In genomic region chr9:4986783-4987182, GRCh38 we compare ENCODE assay signal across 9 cellular contexts. TPM values are rescaled to one million over a fixed set of nuclear protein-coding genes. Genes with fewer than 3 reads are reported as not detected.
DNase-seq lines count a peak whose midpoint lies in the region; ATAC-seq and TF ChIP-seq lines count a peak whose summit lies in the region.
"Had no signal": no experiment of that assay in that cellular context is flagged by ENCODE, and none has a peak within 500 bp of the region (broad histone marks: within the 10 kb centered on the region; RNA-seq: fewer than 3 reads in every experiment).

No MANE protein-coding gene starts in this region.

- H3K4me3 ChIP-seq in BJ (ENCODE audit: low read depth, low read length) (peak overlapping the region; percentile 87), IMR-90 (ENCODE audit: insufficient read depth, low read depth, low read length) (peak overlapping the region; percentile 64; the same call in 1 of the 2 replicates), cardiac fibroblast (replicated peaks in 1 of 2; ENCODE audit: low read depth in 2 of 2, low read length in 2 of 2) (peak overlapping the region; percentile 70 to 80), neural cell (ENCODE audit: low read length) (peak overlapping the region; percentile 84)

- no peak overlapping the region for H4K5ac ChIP-seq in IMR-90 (ENCODE audit: low read depth, low read length)

- no peak for TF ChIP-seq EP300 in neural cell (conservative IDR thresholded peaks at IDR 0.05; ENCODE audit: poor library complexity, severe bottlenecking)

- dilution Hi-C loops in IMR-90 (cut with HindIII; ENCODE audit: low sequenced_read_pairs, unreplicated experiment), result no loop called here

- DNase-seq in BJ (ENCODE audit: low read depth) (no peak), IMR-90 (no peak), cardiac fibroblast (ENCODE audit: low read depth in 2 of 2) (no peak), WTC11 (ENCODE audit: low spot score) (no peak), nucleus accumbens (lab: John Stamatoyannopoulos, UW) (no peak)
- no peak for DNase-seq in stimulated activated naive CD4-positive, alpha-beta T cell (lab: John Stamatoyannopoulos, UW)
- DNase-seq: stimulated activated CD4-positive, alpha-beta T cell treated with anti-CD3 and anti-CD28 coated beads, Interleukin-2, amount 100 ng/mL, for 24 hours had no signal

- H2BK20ac ChIP-seq in IMR-90 (ENCODE audit: low read depth, low read length), result no peak overlapping the region

- H3K4me1 Mint-ChIP-seq in WTC11, result peaks cover 16% of the 10 kb centered on the region

- TF ChIP-seq CTCF in BJ (IDR thresholded peaks at IDR 0.05; ENCODE audit: insufficient read depth, low read depth, low read length), result no peak
- TF ChIP-seq CTCF in IMR-90 (conservative IDR thresholded peaks at IDR 0.05; ENCODE audit: low read depth, low read length), result no peak
- no peak for TF ChIP-seq CTCF in cardiac fibroblast (IDR thresholded peaks at IDR 0.05; ENCODE audit: low read depth, low read length)
- no peak for TF ChIP-seq CTCF in neural cell (IDR thresholded peaks at IDR 0.05; ENCODE audit: poor library complexity, severe bottlenecking)
- no peak for TF ChIP-seq CTCF in WTC11 (IDR thresholded peaks at IDR 0.05)

- H3K36me3 ChIP-seq in BJ (ENCODE audit: control insufficient read depth, insufficient read depth, low read length) (no peaks in the 10 kb centered on the region), IMR-90 (ENCODE audit: control insufficient read depth, insufficient read depth, low read length) (0 out of 2 replicates have a peak, but pooled peaks cover 2% of the 10 kb centered on the region), neural cell (ENCODE audit: insufficient read depth, low read length) (no peaks in the 10 kb centered on the region)

- 0 out of 2 replicates have a peak overlapping the region, but pooled peaks have one; percentile 10 for H3K14ac ChIP-seq in IMR-90 (replicated peaks; ENCODE audit: low read depth, low read length)

- H3K9ac ChIP-seq in IMR-90 (ENCODE audit: low read depth, low read length) (peak overlapping the region; percentile 37; the same call in 1 of the 2 replicates), neural cell (ENCODE audit: low read length) (no peak overlapping the region)

- TF ChIP-seq RAD21 in IMR-90 (IDR thresholded peaks at IDR 0.05; ENCODE audit: low read length) (no peak), neural cell (conservative IDR thresholded peaks at IDR 0.05) (no peak)

- H2BK120ac ChIP-seq in IMR-90 (ENCODE audit: low read depth, low read length), result no peak overlapping the region

- no peak overlapping the region for H3K56ac ChIP-seq in IMR-90 (ENCODE audit: extremely low read depth, insufficient read depth, low read length)

- H3K18ac ChIP-seq in IMR-90 (ENCODE audit: low read depth, low read length), result no peak overlapping the region

- no peaks in the 10 kb centered on the region for H3K9me3 ChIP-seq in IMR-90 (ENCODE audit: control insufficient read depth, insufficient read depth, low read length)
- H3K9me3 ChIP-seq in neural cell (ENCODE audit: low read length), result no peaks in the 10 kb centered on the region

- in situ Hi-C loops in IMR-90 (cut with MboI; ENCODE audit: low sequenced_read_pairs), result loop anchor here (5.0 to 10.0 kb wide), 3 partner anchors 62 to 598 kb away; no protein-coding TSS in a partner anchor

- no peaks in the 10 kb centered on the region for H4K20me1 ChIP-seq in IMR-90 (ENCODE audit: insufficient read depth, low read length)
- no peaks in the 10 kb centered on the region for H4K20me1 ChIP-seq in neural cell (ENCODE audit: insufficient read depth)

- H3K4ac ChIP-seq in IMR-90 (ENCODE audit: low read depth, low read length), result no peak overlapping the region

- H2AK5ac ChIP-seq in IMR-90 (ENCODE audit: low read depth, low read length), result no peak overlapping the region

- H3K9me3 Mint-ChIP-seq in WTC11, result peaks cover 1% of the 10 kb centered on the region; the same call in 1 of the 2 replicates

- peaks cover 14 to 38% of the 10 kb centered on the region in 2 experiments for H3K79me1 ChIP-seq in IMR-90 (ENCODE audit: low read depth in 1 of 2, low read length in 2 of 2)

- no peak overlapping the region for H4K8ac ChIP-seq in IMR-90 (ENCODE audit: low read depth in 2 of 2, low read length in 2 of 2)

- H3K4me2 ChIP-seq in IMR-90 (ENCODE audit: low read depth, low read length) (peak overlapping the region; percentile 86), neural cell (ENCODE audit: low read length) (peak overlapping the region; percentile 62)

- TF ChIP-seq POLR2A in IMR-90 (IDR thresholded peaks at IDR 0.05; ENCODE audit: low read depth, low read length), result no peak

- H2AFZ ChIP-seq in IMR-90 (replicated peaks; ENCODE audit: low read length, poor library complexity) (no peak overlapping the region), neural cell (ENCODE audit: low read depth, low read length) (no peak overlapping the region)

- no peak overlapping the region for H3K4me3 Mint-ChIP-seq in WTC11

- H2AK9ac ChIP-seq in IMR-90 (replicated peaks; ENCODE audit: low read depth, low read length, poor library complexity), result no peak overlapping the region

- no peaks in the 10 kb centered on the region for H3K9me2 ChIP-seq in neural cell (ENCODE audit: insufficient read depth, low read length)

- H3K27me3 ChIP-seq in BJ (ENCODE audit: control insufficient read depth, insufficient read depth, low read length) (no peaks in the 10 kb centered on the region), IMR-90 (ENCODE audit: control insufficient read depth, insufficient read depth, low read length) (no peaks in the 10 kb centered on the region), neural cell (ENCODE audit: insufficient read depth, low read depth, low read length) (no peaks in the 10 kb centered on the region)

- ATAC-seq in IMR-90 (ENCODE audit: low read depth) (no peak), WTC11 (no peak), GM18498 (IDR thresholded peaks at IDR 0.05; ENCODE audit: unreplicated experiment) (no peak)

- peaks cover 11% of the 10 kb centered on the region for H3K79me2 ChIP-seq in neural cell (replicated peaks; ENCODE audit: insufficient read depth, low read length)

- POLR2A ChIA-PET in BJ (lab: Charles Lee) (interaction anchor here (0.5 kb wide), 1 partner anchor 438 kb away, joined by 3 read pairs; no protein-coding TSS in a partner anchor), IMR-90 (lab: Charles Lee; ENCODE audit: unreplicated experiment) (interaction anchor here (0.6 kb wide), 1 partner anchor 198 kb away, joined by 4 read pairs; no protein-coding TSS in a partner anchor), WTC11 (lab: Charles Lee) (no interaction called here)

- H3K4me1 ChIP-seq in IMR-90 (ENCODE audit: control insufficient read depth, insufficient read depth, low read length), result 0 out of 2 replicates have a peak, but pooled peaks cover 4% of the 10 kb centered on the region

- intact Hi-C loops in IMR-90 (cut with micrococcal nuclease), result loop anchor here (5.0 to 10.0 kb wide), 3 partner anchors 152 to 451 kb away; partner anchors contain the start of gene PLGRKT

- H2BK15ac ChIP-seq in IMR-90 (ENCODE audit: low read depth, low read length), result no peak overlapping the region

- H3K27ac ChIP-seq in IMR-90 (ENCODE audit: insufficient read depth, low read length), result no peak overlapping the region
- no peak overlapping the region for H3K27ac ChIP-seq in neural cell (ENCODE audit: low read length)

- CTCF ChIA-PET in BJ (lab: Yijun Ruan, JAX), result interaction anchor here (0.6 to 12.5 kb wide), 11 partner anchors 11 to 614 kb away, joined by 3 to 154 read pairs (median 5); partner anchors contain the start of gene RCL1
- CTCF ChIA-PET in IMR-90 (lab: Yijun Ruan, JAX), result no interaction called here
- CTCF ChIA-PET in WTC11 (lab: Charles Lee), result interaction anchor here (0.6 to 1.3 kb wide), 3 partner anchors 139 to 391 kb away, joined by 3 read pairs; no protein-coding TSS in a partner anchor

- peak overlapping the region; percentile 58; the same call in 1 of the 2 replicates for H3K23ac ChIP-seq in IMR-90 (ENCODE audit: low read depth, low read length)

- no TSS peak for BruUV-seq in IMR-90 (replicated peaks; lab: Mats Ljungman, UMichigan)

- peaks cover 15% of the 10 kb centered on the region for H3K27me3 Mint-ChIP-seq in WTC11 (ENCODE audit: low read depth)

- peaks cover 12% of the 10 kb centered on the region for H3F3A ChIP-seq in neural cell (ENCODE audit: insufficient read depth, low read length, poor library complexity, severe bottlenecking)

- no peak overlapping the region for H4K91ac ChIP-seq in IMR-90 (ENCODE audit: insufficient read depth, low read depth, low read length)

- H3K9me1 ChIP-seq in IMR-90 (ENCODE audit: insufficient read depth, low read length), result 0 out of 2 replicates have a peak, but pooled peaks cover 2% of the 10 kb centered on the region

- peaks cover 1% of the 10 kb centered on the region for H3K36me3 Mint-ChIP-seq in WTC11

- H3K27ac Mint-ChIP-seq in WTC11, result no peak overlapping the region

- H2BK5ac ChIP-seq in IMR-90 (ENCODE audit: low read depth, low read length, poor library complexity, severe bottlenecking), result no peak overlapping the region

- no CpG with 5 or more reads among the region's 4 CpGs for WGBS in IMR-90 (ENCODE audit: extremely low coverage in 2 of 2, insufficient read length in 1 of 2), 2 experiments

TF ChIP-seq in IMR-90, 13 proteins besides CTCF, POLR2A, EP300 and RAD21 (continues in another document):
- TF ChIP-seq CHD1 (IDR thresholded peaks at IDR 0.05; ENCODE audit: low read depth, low read length) (no peak), MXI1 (IDR thresholded peaks at IDR 0.05; ENCODE audit: borderline replicate concordance, low read depth, low read length) (no peak)

TF ChIP-seq in neural cell, 6 proteins besides CTCF, POLR2A, EP300 and RAD21 (continues in another document):
- TF ChIP-seq MXI1 (conservative IDR thresholded peaks at IDR 0.05; ENCODE audit: poor library complexity, severe bottlenecking), result no peak
- no peak for TF ChIP-seq POLR2AphosphoS5 (IDR thresholded peaks at IDR 0.05)

TF ChIP-seq in WTC11, 78 proteins besides CTCF, POLR2A, EP300 and RAD21 (continues in another document):
- TF ChIP-seq TEAD1 (CRISPR knock-in tag; IDR thresholded peaks at IDR 0.05) (no peak), SOX15 (CRISPR knock-in tag; IDR thresholded peaks at IDR 0.05) (no peak), NR2C2 (CRISPR knock-in tag; IDR thresholded peaks at IDR 0.05) (no peak)

RNA-seq across cellular contexts. Expression of gene JAK2, which starts 1.7 kb away (rescaled TPM):
- polyA plus RNA-seq in BJ (2011; rRNA removed) (2.0 and 3.8 TPM in 2 replicates), IMR-90 (2012; rRNA removed) (1.6 and 2.3 TPM in 2 replicates), neural cell (16.9 and 19.7 TPM in 2 replicates)
- polyA minus RNA-seq in BJ (2011; rRNA and poly(A)+ RNA removed), result 3.4 and 3.5 TPM in 2 replicates
- total RNA-seq in IMR-90 (2012; rRNA removed) (6.1 and 7.2 TPM in 2 replicates), WTC11 (2021) (2.0 to 3.3 TPM (median 2.4 TPM) in 3 replicates)
- polyA plus RNA-seq in IMR-90 (2012; cell fraction: cytosol; rRNA removed), result 0.31 and 0.57 TPM in 2 replicates
- 0.51 and 3.4 TPM in 2 replicates for polyA plus RNA-seq in IMR-90 (2012; cell fraction: nucleus; rRNA removed; ENCODE audit: low replicate concordance)
- 40.9 and 46.4 TPM in 2 replicates for polyA minus RNA-seq in neural cell
